17 cellular contexts compared by ENCODE assay signal in the genomic region with DNA sequence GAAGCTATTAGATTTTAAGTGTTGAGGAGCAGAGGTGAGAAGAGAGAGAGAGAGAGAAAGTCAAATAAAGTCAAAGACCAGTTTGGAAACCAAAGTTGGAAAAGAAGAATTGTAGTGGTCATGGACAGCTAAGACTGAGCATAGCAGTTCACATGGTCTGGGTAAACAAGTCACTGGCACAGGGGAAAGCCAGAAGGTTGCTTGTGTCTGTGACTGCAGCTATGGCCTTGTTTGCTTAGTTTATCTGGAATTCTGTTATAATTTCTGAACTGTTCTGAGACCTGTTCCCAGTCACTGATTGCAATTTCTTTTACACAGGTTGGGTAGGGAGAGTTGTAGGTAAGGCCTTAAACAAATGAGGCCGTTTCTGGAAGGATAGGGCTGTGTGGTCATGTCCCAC. TPM values are rescaled to one million over a fixed set of nuclear protein-coding genes. Genes with fewer than 3 reads are reported as not detected.
DNase-seq lines count a peak whose midpoint lies in the region; ATAC-seq, FAIRE-seq and TF ChIP-seq lines count a peak whose summit lies in the region.
"Had no signal": no experiment of that assay in that cellular context is flagged by ENCODE, and none has a peak within 500 bp of the region (broad histone marks: within the 10 kb centered on the region; RNA-seq: fewer than 3 reads in every experiment).

No MANE protein-coding gene starts in this region.

- H3K4me1 ChIP-seq in cardiac muscle cell (ENCODE audit: low read depth) = peaks cover 32% of the 10 kb centered on the region
- peaks cover 3 to 48% (median 40%) of the 10 kb centered on the region in 12 donors for H3K4me1 ChIP-seq in heart left ventricle
- H3K4me1 ChIP-seq in HepG2 (ENCODE audit: insufficient read depth, low read length) = peaks cover 23% of the 10 kb centered on the region
- peaks cover 27 to 37% (median 31%) of the 10 kb centered on the region in 4 donors for H3K4me1 ChIP-seq in upper lobe of left lung
- H3K4me1 ChIP-seq in tibial artery = peaks cover 0 to 8% (median 0%) of the 10 kb centered on the region in 4 donors

- H3K36me3 Mint-ChIP-seq in nephron (ENCODE audit: low read depth) = peaks cover 35% of the 10 kb centered on the region
- H3K36me3 Mint-ChIP-seq: IgD-negative memory B cell had no signal

- in situ Hi-C loops in HepG2 (cut with HindIII; ENCODE audit: extremely low pct_ligation_motif_present, low pct_unique_long_range_greater_than_20kb) = loop anchor here (25.0 kb wide), 3 partner anchors 386 to 1061 kb away; no protein-coding TSS in a partner anchor

- H2AFZ ChIP-seq in HepG2 (ENCODE audit: low read length) = no peak overlapping the region

- H3K27me3 ChIP-seq in cardiac muscle cell = no peaks in the 10 kb centered on the region
- H3K27me3 ChIP-seq in heart left ventricle = no peaks in the 10 kb centered on the region
- no peaks in the 10 kb centered on the region for H3K27me3 ChIP-seq in HepG2 (ENCODE audit: control insufficient read depth in 1 of 2, insufficient read depth in 2 of 2, low read length in 2 of 2)
- no peaks in the 10 kb centered on the region for H3K27me3 ChIP-seq in upper lobe of left lung
- H3K27me3 ChIP-seq in tibial artery = no peaks in the 10 kb centered on the region
- H3K27me3 ChIP-seq: BLaER1 had no signal

- H3K4me1 Mint-ChIP-seq in nephron = peaks cover 46% of the 10 kb centered on the region

- no peak for DNase-seq in cardiac muscle cell (ENCODE audit: low read depth in 1 of 2, low spot score in 1 of 2)
- no peak for DNase-seq in heart left ventricle
- DNase-seq in HepG2 (ENCODE audit: low spot score) = peak; percentile 33
- DNase-seq in upper lobe of left lung = no peak
- DNase-seq in tibial artery = no peak
- DNase-seq in HuH-7.5 (ENCODE audit: low spot score) = no peak
- DNase-seq: 8988T, H7, NCI-H1417, NCI-H2029, NCI-H510A, NCI-H82 had no signal

- H3K4me3 ChIP-seq in cardiac muscle cell (no peak overlapping the region), heart left ventricle (no peak overlapping the region), HepG2 (replicated peaks in 1 of 3; ENCODE audit: insufficient read depth in 1 of 3, low read depth in 2 of 3, low read length in 3 of 3) (no peak overlapping the region), upper lobe of left lung (no peak overlapping the region), tibial artery (no peak overlapping the region)
- H3K4me3 ChIP-seq: BLaER1 had no signal

- H3K9me3 ChIP-seq in cardiac muscle cell (ENCODE audit: low read depth) (no peaks in the 10 kb centered on the region), heart left ventricle (no peaks in the 10 kb centered on the region), HepG2 (ENCODE audit: low read length) (no peaks in the 10 kb centered on the region), upper lobe of left lung (no peaks in the 10 kb centered on the region), tibial artery (no peaks in the 10 kb centered on the region)
- H3K9me3 ChIP-seq: BLaER1 had no signal

- intact Hi-C loops in heart left ventricle (cut with DNase I) = no loop called here
- intact Hi-C loops in HepG2 (cut with micrococcal nuclease; ENCODE audit: unreplicated experiment) = no loop called here
- intact Hi-C loops in tibial artery (cut with DNase I; ENCODE audit: low total_unique reads) = no loop called here

- no peak overlapping the region for H3K4me3 Mint-ChIP-seq in nephron
- H3K4me3 Mint-ChIP-seq: IgD-negative memory B cell had no signal

- BruUV-seq in HepG2 (replicated peaks; lab: Mats Ljungman, UMichigan) = no TSS peak

- TF ChIP-seq CTCF in cardiac muscle cell (IDR thresholded peaks at IDR 0.05; ENCODE audit: low read depth, low read length) (no peak), heart left ventricle (IDR thresholded peaks at IDR 0.05) (no peak), HepG2 (CRISPR knock-in tag; IDR thresholded peaks at IDR 0.05) (no peak), nephron (IDR thresholded peaks at IDR 0.05; ENCODE audit: unreplicated experiment in 3 of 3) (no peak), upper lobe of left lung (IDR thresholded peaks at IDR 0.05) (no peak), tibial artery (IDR thresholded peaks at IDR 0.05) (no peak)

- H3K36me3 ChIP-seq in cardiac muscle cell (peaks cover 68% of the 10 kb centered on the region), heart left ventricle (peaks cover 0 to 34% (median 14%) of the 10 kb centered on the region in 9 donors), HepG2 (replicated peaks in 1 of 2; ENCODE audit: control insufficient read depth in 1 of 2, insufficient read depth in 2 of 2, low read length in 2 of 2) (peaks cover 6 to 25% of the 10 kb centered on the region in 2 experiments; a peak in 4 of 5 replicates), upper lobe of left lung (peaks cover 0 to 25% (median 13%) of the 10 kb centered on the region in 4 donors), tibial artery (peaks cover 0 to 33% (median 5%) of the 10 kb centered on the region in 3 donors)
- H3K36me3 ChIP-seq: BLaER1 had no signal

- no peak for TF ChIP-seq POLR2A in heart left ventricle (IDR thresholded peaks at IDR 0.05)
- no peak for TF ChIP-seq POLR2A in HepG2 (IDR thresholded peaks at IDR 0.05; ENCODE audit: insufficient read depth in 1 of 2, low read depth in 2 of 2, low read length in 2 of 2)
- TF ChIP-seq POLR2A in upper lobe of left lung (IDR thresholded peaks at IDR 0.05) = no peak

- TF ChIP-seq EP300 in HepG2 (IDR thresholded peaks at IDR 0.05; ENCODE audit: low read depth in 2 of 2, low read length in 2 of 2) (no peak), HepG2 (CRISPR knock-in tag; IDR thresholded peaks at IDR 0.05; ENCODE audit: borderline replicate concordance) (no peak), upper lobe of left lung (IDR thresholded peaks at IDR 0.05) (no peak)

- 89 to 96% (median 92%) methylated on average over 1 of the region's 1 CpG for WGBS in heart left ventricle, 4 donors
- WGBS in HepG2 (ENCODE audit: low lambda C conversion rate) = 54% methylated on average over 1 of the region's 1 CpG
- 52 to 63% methylated on average over 1 of the region's 1 CpG for WGBS in upper lobe of left lung, 2 donors

- no peaks in the 10 kb centered on the region for H4K20me1 ChIP-seq in HepG2 (ENCODE audit: insufficient read depth, low read length)
- H4K20me1 ChIP-seq: BLaER1 had no signal

- no peaks in the 10 kb centered on the region for H3K9me3 Mint-ChIP-seq in nephron
- H3K9me3 Mint-ChIP-seq: IgD-negative memory B cell had no signal

- CTCF ChIA-PET in HepG2 (lab: Yijun Ruan, JAX; ENCODE audit: low intra/inter-chr PET ratio, low total read pairs) = no interaction called here

- H3K27ac ChIP-seq in cardiac muscle cell = peak overlapping the region; percentile 15
- H3K27ac ChIP-seq in heart left ventricle = peak overlapping the region in 3 of 12 donors; percentile 86 to 90 (median 89)
- H3K27ac ChIP-seq in HepG2 (ENCODE audit: extremely low read length, insufficient read depth, low read length) = no peak overlapping the region
- peak overlapping the region in 3 of 4 donors; percentile 29 to 84 (median 31) for H3K27ac ChIP-seq in upper lobe of left lung
- no peak overlapping the region for H3K27ac ChIP-seq in tibial artery
- H3K27ac ChIP-seq: BLaER1 had no signal

- H3K9ac ChIP-seq in HepG2 (ENCODE audit: insufficient read depth, low read depth, low read length) = no peak overlapping the region
- H3K9ac ChIP-seq: BLaER1 had no signal

- no peak for TF ChIP-seq RAD21 in HepG2 (CRISPR knock-in tag; IDR thresholded peaks at IDR 0.05)

- no peak for ATAC-seq in heart left ventricle
- ATAC-seq in HepG2 = peak; percentile 41; the same call in 1 of the 3 replicates
- no peak for ATAC-seq in upper lobe of left lung (ENCODE audit: low FRiP score in 2 of 2)
- no peak for ATAC-seq in GM21381 (IDR thresholded peaks at IDR 0.05; ENCODE audit: unreplicated experiment)
- ATAC-seq: Panc1 had no signal

- peak overlapping the region in 2 of 3 experiments; percentile 18 to 25 for H3K27ac Mint-ChIP-seq in nephron
- H3K27ac Mint-ChIP-seq: IgD-negative memory B cell had no signal

- no peak for FAIRE-seq in HepG2 (lab: Jason Lieb, UNC)

- POLR2A ChIA-PET in HepG2 (lab: Yijun Ruan, JAX) = no interaction called here

- H3K79me2 ChIP-seq in HepG2 (ENCODE audit: insufficient read depth, low read length) = no peaks in the 10 kb centered on the region

- H3K27me3 Mint-ChIP-seq in nephron (ENCODE audit: low read depth) = no peaks in the 10 kb centered on the region

- H3K4me2 ChIP-seq in HepG2 (ENCODE audit: low read depth, low read length) = no peak overlapping the region
- H3K4me2 ChIP-seq: BLaER1 had no signal

TF ChIP-seq in HepG2, 621 proteins besides CTCF, POLR2A, EP300 and RAD21 (continues in another document):
- no peak for TF ChIP-seq RBFOX2 (IDR thresholded peaks at IDR 0.05; ENCODE audit: low read depth, low read length)
- no peak for TF ChIP-seq ZNF674 (CRISPR knock-in tag; IDR thresholded peaks at IDR 0.05; ENCODE audit: low read depth)

RNA-seq across cellular contexts. Expression of gene MYZAP, which starts 43.4 kb away (rescaled TPM):
- total RNA-seq in cardiac muscle cell (103 and 143 TPM in 2 replicates), heart left ventricle (1,000 to 10,000 TPM in 2 of 9 donors, 100 to 1,000 TPM in 7; 359 to 1,065 (median 670) TPM), HepG2 (2016; rRNA removed; fragmentation: Illumina TruSeq; extraction: Trizol) (0.13 TPM in 1 of 2 replicates, not detected in the other), upper lobe of left lung (10 to 100 TPM; 22.0 to 54.3 (median 30.4) TPM)
- polyA plus RNA-seq in cardiac muscle cell (175 and 230 TPM in 2 replicates), heart left ventricle (100 to 1,000 TPM; 280 to 506 TPM), HepG2 (2011; rRNA removed) (not detected in 2 replicates)
- total RNA-seq in HepG2 (2016; cell fraction: cytosol; rRNA removed; fragmentation: Illumina TruSeq; extraction: Trizol; ENCODE audit: low read depth) = not detected in 2 replicates
- not detected in 2 replicates for total RNA-seq in HepG2 (2016; cell fraction: insoluble cytoplasmic fraction; rRNA removed; fragmentation: Illumina TruSeq; extraction: Trizol)
- total RNA-seq in HepG2 (2016; cell fraction: membrane; rRNA removed; fragmentation: Illumina TruSeq; extraction: Trizol) = not detected in 2 replicates
- total RNA-seq in HepG2 (2016; cell fraction: nucleus; rRNA removed; fragmentation: Illumina TruSeq; extraction: Trizol) = not detected in 2 replicates
- polyA plus RNA-seq in HepG2 (2011; cell fraction: cytosol; rRNA removed) = 0.03 TPM in 1 of 2 replicates, not detected in the other
- polyA plus RNA-seq in HepG2 (2011; cell fraction: nucleus; rRNA removed) = not detected in 2 replicates
- not detected in 2 replicates for polyA plus RNA-seq in HepG2 (2012)
- polyA plus RNA-seq in HepG2 (2016; cell fraction: cytosol; fragmentation: Illumina TruSeq; extraction: Trizol; ENCODE audit: low read depth) = not detected in 2 replicates
- polyA plus RNA-seq in HepG2 (2016; cell fraction: insoluble cytoplasmic fraction; fragmentation: Illumina TruSeq; extraction: Trizol; ENCODE audit: low read depth) = not detected in 2 replicates
- not detected in 2 replicates for polyA plus RNA-seq in HepG2 (2016; cell fraction: membrane; fragmentation: Illumina TruSeq; extraction: Trizol; ENCODE audit: low read depth)
- not detected in 2 replicates for polyA plus RNA-seq in HepG2 (2016; cell fraction: nucleus; fragmentation: Illumina TruSeq; extraction: Trizol; ENCODE audit: insufficient read depth, low read depth)
- 0.08 and 0.58 TPM in 2 replicates for polyA minus RNA-seq in HepG2 (2011; rRNA and poly(A)+ RNA removed; ENCODE audit: low replicate concordance)
- not detected in 2 replicates for polyA minus RNA-seq in HepG2 (2011; cell fraction: cytosol; rRNA and poly(A)+ RNA removed)
- polyA minus RNA-seq in HepG2 (2011; cell fraction: nucleus; rRNA and poly(A)+ RNA removed) = not detected in 2 replicates

Comparison
In these comparisons a context has a peak if more than half of its experiments do, and no peak if none do; other contexts are left out.
1. H3K27ac ChIP-seq: peak in cardiac muscle cell (single experiment) and upper lobe of left lung (3 of 4); none in HepG2 (single experiment) and tibial artery (0 of 2).
2. RNA of gene MYZAP, which starts 43.4 kb away (total RNA-seq): 359 to 1,065 TPM in heart left ventricle, 103 to 143 TPM in cardiac muscle cell and 22.0 to 54.3 TPM in upper lobe of left lung; 0.13 TPM in HepG2; every median in the first group is over 10 times any median in the second.